Comparison of ENCODE assay signal across 8 cellular contexts in the genomic region with DNA sequence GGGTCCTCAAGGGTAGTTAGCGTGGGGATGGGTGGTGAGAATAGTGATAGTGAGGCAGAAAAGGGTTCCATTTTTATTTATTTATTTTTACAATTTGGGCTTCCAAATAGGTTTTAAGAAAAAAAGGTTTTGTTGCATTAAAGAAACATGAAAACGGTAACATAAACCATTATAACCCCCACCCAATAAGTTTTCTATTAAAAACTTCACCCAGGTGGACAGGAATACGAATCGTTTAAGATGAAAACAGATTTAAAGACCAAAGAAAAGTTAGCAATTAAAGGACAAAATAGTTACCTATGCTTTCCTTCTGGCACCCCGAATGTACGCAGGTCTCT.
A peak's percentile ranks its signal among the peaks of the same experiment; 100 is the strongest.
DNase-seq lines count a peak whose midpoint lies in the region; ATAC-seq and TF ChIP-seq lines count a peak whose summit lies in the region.

No MANE protein-coding gene starts in this region.

- H3K27ac Mint-ChIP-seq in activated CD4-positive, alpha-beta T cell treated with anti-CD3 and anti-CD28 coated beads for 36 hours: peak overlapping the region; percentile 67

- no peak for ATAC-seq in activated CD4-positive, alpha-beta T cell treated with anti-CD3 and anti-CD28 coated beads for 36 hours
- ATAC-seq in right lobe of liver: no peak
- no peak for ATAC-seq in thoracic aorta (ENCODE audit: insufficient number of reproducible peaks, low FRiP score, low read depth)

- H3K36me3 ChIP-seq in adrenal gland (replicated peaks in 1 of 2) (no peaks in the 10 kb centered on the region), right lobe of liver (no peaks in the 10 kb centered on the region), thoracic aorta (no peaks in the 10 kb centered on the region)

- WGBS in adrenal gland, 4 donors: 14 to 15% (median 15%) methylated on average over 6 of the region's 6 CpGs
- WGBS in right lobe of liver (ENCODE audit: insufficient coverage, low coverage, low lambda C conversion rate, missing lambda C conversion rate): 12% methylated on average over 6 of the region's 6 CpGs

- intact Hi-C loops in activated CD4-positive, alpha-beta T cell treated with anti-CD3 and anti-CD28 coated beads for 36 hours (cut with DNase I, micrococcal nuclease): loop anchor here (1.0 to 2.0 kb wide), 3 partner anchors 13 to 435 kb away; no protein-coding TSS in a partner anchor
- intact Hi-C loops in adrenal gland (cut with DNase I): loop anchor here in 1 of 2 donors (10.0 kb wide), 1 partner anchor 129 kb away; no protein-coding TSS in a partner anchor
- intact Hi-C loops in right lobe of liver (cut with DNase I): loop anchor here in 1 of 2 donors (10.0 kb wide), 1 partner anchor 129 kb away; no protein-coding TSS in a partner anchor

- H3K9me3 ChIP-seq in adrenal gland (replicated peaks in 1 of 3) (no peaks in the 10 kb centered on the region), right lobe of liver (no peaks in the 10 kb centered on the region), thoracic aorta (no peaks in the 10 kb centered on the region)

- POLR2A ChIA-PET in activated CD4-positive, alpha-beta T cell treated with anti-CD3 and anti-CD28 coated beads for 36 hours (lab: Charles Lee): interaction anchor here (1.5 kb wide), 1 partner anchor 13 kb away, joined by 5 read pairs; no protein-coding TSS in a partner anchor

- no peaks in the 10 kb centered on the region for H3K27me3 Mint-ChIP-seq in activated CD4-positive, alpha-beta T cell treated with anti-CD3 and anti-CD28 coated beads for 36 hours

- no peak for TF ChIP-seq CTCF in adrenal gland (IDR thresholded peaks at IDR 0.05)
- TF ChIP-seq CTCF in right lobe of liver (IDR thresholded peaks at IDR 0.05): no peak
- TF ChIP-seq CTCF in thoracic aorta (IDR thresholded peaks at IDR 0.05): no peak

- peak overlapping the region; percentile 77 for H3K4me3 Mint-ChIP-seq in activated CD4-positive, alpha-beta T cell treated with anti-CD3 and anti-CD28 coated beads for 36 hours

- H3K4me1 Mint-ChIP-seq in activated CD4-positive, alpha-beta T cell treated with anti-CD3 and anti-CD28 coated beads for 36 hours: peaks cover 30% of the 10 kb centered on the region

- H3K4me3 ChIP-seq in adrenal gland (peak overlapping the region in 3 of 4 donors; percentile 30 to 95 (median 71)), right lobe of liver (peak overlapping the region; percentile 63 to 80 (median 79)), thoracic aorta (peak overlapping the region; percentile 90)

- H3K4me1 ChIP-seq in adrenal gland (replicated peaks in 1 of 2) (peaks cover 9 to 25% of the 10 kb centered on the region in 2 donors), right lobe of liver (peaks cover 0 to 21% (median 10%) of the 10 kb centered on the region in 4 donors), thoracic aorta (ENCODE audit: control insufficient read depth in 1 of 2, low read depth in 2 of 2) (peaks cover 8 to 22% of the 10 kb centered on the region in 2 donors)

- H3K36me3 Mint-ChIP-seq in activated CD4-positive, alpha-beta T cell treated with anti-CD3 and anti-CD28 coated beads for 36 hours (ENCODE audit: low read depth): peaks cover 3% of the 10 kb centered on the region

- DNase-seq in activated CD4-positive, alpha-beta T cell treated with anti-CD3 and anti-CD28 coated beads for 36 hours: no peak
- DNase-seq in activated CD4-positive, alpha-beta T cell treated with anti-CD3 and anti-CD28 coated beads, Interleukin-2, amount 50 U/mL, for 4 hours: no peak
- DNase-seq in adrenal gland (no peak), right lobe of liver (no peak), thoracic aorta (ENCODE audit: low spot score) (no peak), AG08396 (ENCODE audit: low spot score) (no peak), DMS 273 (lab: John Stamatoyannopoulos, UW; ENCODE audit: unreplicated experiment) (no peak)
- DNase-seq in activated CD8-positive, alpha-beta memory T cell treated with anti-CD3 and anti-CD28 coated beads, Interleukin-2, amount 50 U/mL, for 4 hours: no peak

- CTCF ChIA-PET in activated CD4-positive, alpha-beta T cell treated with anti-CD3 and anti-CD28 coated beads for 36 hours (lab: Charles Lee): interaction anchor here (0.9 to 2.4 kb wide), 2 partner anchors 13 to 50 kb away, joined by 5 to 6 read pairs; no protein-coding TSS in a partner anchor

- H3K27ac ChIP-seq in adrenal gland (peak overlapping the region in 2 of 5 donors; percentile 79 to 92), right lobe of liver (peak overlapping the region in 1 of 3 donors; percentile 77), thoracic aorta (no peak overlapping the region)

- H3K9me3 Mint-ChIP-seq in activated CD4-positive, alpha-beta T cell treated with anti-CD3 and anti-CD28 coated beads for 36 hours (ENCODE audit: low read depth): peaks cover 2% of the 10 kb centered on the region

- no peaks in the 10 kb centered on the region for H3K27me3 ChIP-seq in adrenal gland
- H3K27me3 ChIP-seq in right lobe of liver: no peaks in the 10 kb centered on the region
- H3K27me3 ChIP-seq in thoracic aorta (replicated peaks; ENCODE audit: insufficient read depth): no peaks in the 10 kb centered on the region

- TF ChIP-seq POLR2A in adrenal gland (IDR thresholded peaks at IDR 0.05): no peak
- no peak for TF ChIP-seq POLR2A in right lobe of liver (IDR thresholded peaks at IDR 0.05)
